In genomic region chr2:110146183-110146944, GRCh38 we compare ENCODE assay signal across 1 cellular context.
TF ChIP-seq lines count a peak whose summit lies in the region.

No MANE protein-coding gene starts in this region.

TF ChIP-seq in HepG2, 621 proteins besides CTCF, POLR2A, EP300 and RAD21 (continued from another document and continues in another):
- TF ChIP-seq ARID3A (IDR thresholded peaks at IDR 0.05; ENCODE audit: low read depth, low read length), result peak; percentile 91; the same call in 1 of the 2 replicates
- TF ChIP-seq STAG1 (CRISPR knock-in tag; IDR thresholded peaks at IDR 0.05), result 0 out of 2 replicates have a peak, but pooled peaks have one; percentile 6
- no peak for TF ChIP-seq ZNF138 (CRISPR knock-in tag; IDR thresholded peaks at IDR 0.05; ENCODE audit: low read depth)
- TF ChIP-seq ZNF543 (CRISPR knock-in tag; IDR thresholded peaks at IDR 0.05), result peak; percentile 34; the same call in 1 of the 2 replicates
- peak; percentile 76 for TF ChIP-seq NR2F6 (IDR thresholded peaks at IDR 0.05)
- peak; percentile 55 for TF ChIP-seq NR2F6 (CRISPR knock-in tag; IDR thresholded peaks at IDR 0.05)
- TF ChIP-seq ZSCAN29 (CRISPR knock-in tag; conservative IDR thresholded peaks at IDR 0.05), result peak; percentile 65; the same call in 1 of the 2 replicates
- TF ChIP-seq HNF1A (IDR thresholded peaks at IDR 0.05; ENCODE audit: low read depth), result peak; percentile 52
- TF ChIP-seq HNF1A (CRISPR knock-in tag; IDR thresholded peaks at IDR 0.05; ENCODE audit: borderline replicate concordance), result peak; percentile 74; the same call in 1 of the 2 replicates
- TF ChIP-seq SOX5 (CRISPR knock-in tag; IDR thresholded peaks at IDR 0.05; ENCODE audit: borderline replicate concordance), result peak; percentile 76
- peak; percentile 46; the same call in 1 of the 2 replicates for TF ChIP-seq ZNF264 (CRISPR knock-in tag; IDR thresholded peaks at IDR 0.05)
- TF ChIP-seq NR2C2 (CRISPR knock-in tag; IDR thresholded peaks at IDR 0.05; ENCODE audit: borderline replicate concordance), result peak; percentile 50; the same call in 1 of the 2 replicates
- TF ChIP-seq SP5 (CRISPR knock-in tag; IDR thresholded peaks at IDR 0.05; ENCODE audit: borderline replicate concordance, low read depth), result peak; percentile 89
- TF ChIP-seq HNF4A (CRISPR knock-in tag; IDR thresholded peaks at IDR 0.05), result peak; percentile 98
- TF ChIP-seq ZNF337 (CRISPR knock-in tag; IDR thresholded peaks at IDR 0.05; ENCODE audit: borderline replicate concordance, low read depth), result no peak
- TF ChIP-seq TGIF2 (CRISPR knock-in tag; IDR thresholded peaks at IDR 0.05), result 0 out of 2 replicates have a peak, but pooled peaks have one; percentile 29
- TF ChIP-seq MEF2D (CRISPR knock-in tag; IDR thresholded peaks at IDR 0.05), result no peak
- no peak for TF ChIP-seq ZNF747 (CRISPR knock-in tag; IDR thresholded peaks at IDR 0.05; ENCODE audit: borderline replicate concordance)
- TF ChIP-seq ZNF331 (CRISPR knock-in tag; IDR thresholded peaks at IDR 0.05), result peak; percentile 29; the same call in 1 of the 2 replicates
- TF ChIP-seq FOXP4 (CRISPR knock-in tag; IDR thresholded peaks at IDR 0.05), result peak; percentile 77
- peak; percentile 82 for TF ChIP-seq HMG20B (CRISPR knock-in tag; conservative IDR thresholded peaks at IDR 0.05)
- peak; percentile 94 for TF ChIP-seq GFI1 (CRISPR knock-in tag; IDR thresholded peaks at IDR 0.05; ENCODE audit: borderline replicate concordance)
- TF ChIP-seq EHMT2 (IDR thresholded peaks at IDR 0.05; ENCODE audit: borderline replicate concordance, low read depth, low read length), result peak; percentile 87; the same call in 1 of the 2 replicates
- peak; percentile 48; the same call in 1 of the 2 replicates for TF ChIP-seq TFDP1 (CRISPR knock-in tag; IDR thresholded peaks at IDR 0.05; ENCODE audit: borderline replicate concordance)
- peak in 1 of 2 experiments; percentile 72; a peak in 2 of 4 replicates for TF ChIP-seq ATF4 (CRISPR knock-in tag; IDR thresholded peaks at IDR 0.05)
- TF ChIP-seq HOXA3 (CRISPR knock-in tag; IDR thresholded peaks at IDR 0.05), result peak; percentile 33; the same call in 1 of the 2 replicates
- TF ChIP-seq LCORL (IDR thresholded peaks at IDR 0.05), result 0 out of 2 replicates have a peak, but pooled peaks have one; percentile 25
- TF ChIP-seq LCORL (CRISPR knock-in tag; IDR thresholded peaks at IDR 0.05), result no peak
- TF ChIP-seq CREB1 (IDR thresholded peaks at IDR 0.05), result no peak
- TF ChIP-seq CREB1 (CRISPR knock-in tag; IDR thresholded peaks at IDR 0.05), result peak; percentile 45; the same call in 1 of the 2 replicates
- TF ChIP-seq THAP11 (CRISPR knock-in tag; IDR thresholded peaks at IDR 0.05), result peak; percentile 38; the same call in 1 of the 2 replicates
- peak; percentile 61; the same call in 1 of the 2 replicates for TF ChIP-seq GATA4 (IDR thresholded peaks at IDR 0.05; ENCODE audit: borderline replicate concordance, low read depth)
- TF ChIP-seq RNF219 (CRISPR knock-in tag; IDR thresholded peaks at IDR 0.05), result no peak
- peak; percentile 65; the same call in 1 of the 2 replicates for TF ChIP-seq RXRB (CRISPR knock-in tag; IDR thresholded peaks at IDR 0.05; ENCODE audit: borderline replicate concordance)
- TF ChIP-seq SPEN (CRISPR knock-in tag; IDR thresholded peaks at IDR 0.05; ENCODE audit: low read depth), result no peak
- peak; percentile 70; the same call in 1 of the 2 replicates for TF ChIP-seq REPIN1 (CRISPR knock-in tag; IDR thresholded peaks at IDR 0.05; ENCODE audit: borderline replicate concordance, low read depth)
- TF ChIP-seq NCOA2 (CRISPR knock-in tag; IDR thresholded peaks at IDR 0.05), result peak; percentile 90
- TF ChIP-seq SCMH1 (CRISPR knock-in tag; IDR thresholded peaks at IDR 0.05; ENCODE audit: borderline replicate concordance), result no peak
- peak; percentile 64 for TF ChIP-seq ZMYM4 (CRISPR knock-in tag; IDR thresholded peaks at IDR 0.05)
- peak; percentile 52; the same call in 1 of the 2 replicates for TF ChIP-seq ZNF280D (CRISPR knock-in tag; IDR thresholded peaks at IDR 0.05)
- 0 out of 2 replicates have a peak, but pooled peaks have one; percentile 30 for TF ChIP-seq ZFP36L1 (CRISPR knock-in tag; IDR thresholded peaks at IDR 0.05)
- TF ChIP-seq TEAD3 (CRISPR knock-in tag; optimal IDR thresholded peaks at IDR 0.05; ENCODE audit: borderline replicate concordance), result peak; percentile 71
- no peak for TF ChIP-seq ZNF672 (CRISPR knock-in tag; IDR thresholded peaks at IDR 0.05)
- TF ChIP-seq ZBTB38 (CRISPR knock-in tag; IDR thresholded peaks at IDR 0.05), result no peak
- TF ChIP-seq ZNF501 (CRISPR knock-in tag; IDR thresholded peaks at IDR 0.05), result no peak
- no peak for TF ChIP-seq ARNT (IDR thresholded peaks at IDR 0.05)
- TF ChIP-seq ZGPAT (CRISPR knock-in tag; IDR thresholded peaks at IDR 0.05), result peak; percentile 61; the same call in 1 of the 2 replicates
- peak; percentile 96 for TF ChIP-seq TCF7 (IDR thresholded peaks at IDR 0.05; ENCODE audit: low read depth)
- no peak for TF ChIP-seq SOX6 (IDR thresholded peaks at IDR 0.05)
- TF ChIP-seq SOX6 (CRISPR knock-in tag; IDR thresholded peaks at IDR 0.05), result peak; percentile 69
- TF ChIP-seq ZC3H13 (CRISPR knock-in tag; IDR thresholded peaks at IDR 0.05), result no peak
- no peak for TF ChIP-seq JUN (CRISPR knock-in tag; IDR thresholded peaks at IDR 0.05)
- TF ChIP-seq SMARCC2 (IDR thresholded peaks at IDR 0.05), result no peak
- TF ChIP-seq KAT8 (CRISPR knock-in tag; IDR thresholded peaks at IDR 0.05), result peak; percentile 56
- no peak for TF ChIP-seq ZBTB7A (CRISPR knock-in tag; IDR thresholded peaks at IDR 0.05)
- no peak for TF ChIP-seq RELA (CRISPR knock-in tag; IDR thresholded peaks at IDR 0.05)
